Comparison of ENCODE assay signal across 32 cellular contexts in the genomic region with DNA sequence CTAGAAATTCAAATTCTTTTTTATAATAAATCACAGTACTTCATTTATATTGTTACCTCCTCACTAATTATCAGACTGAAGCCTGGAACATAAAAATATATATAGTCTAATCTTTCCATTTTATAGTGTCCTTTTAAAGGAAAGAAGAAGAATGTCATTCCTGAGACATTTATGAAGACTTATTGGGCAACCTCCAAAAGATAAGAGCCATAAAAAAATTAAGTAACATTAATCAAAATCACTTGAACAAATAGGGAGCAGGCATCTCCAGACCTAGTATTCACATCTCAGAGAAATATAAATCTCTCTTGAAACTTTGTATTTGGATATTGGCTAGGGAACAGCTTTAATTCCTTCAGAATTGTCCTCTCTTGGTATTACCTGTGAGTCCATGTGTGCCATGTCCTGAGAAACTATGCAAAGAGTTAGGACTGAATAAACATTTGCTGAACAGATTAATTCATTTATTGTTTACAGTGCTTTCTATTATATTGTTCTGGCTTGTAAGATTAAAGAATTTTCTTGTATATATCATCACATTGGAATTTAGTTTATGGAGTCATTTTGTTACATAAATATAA.
"Had no signal": no experiment of that assay in that cellular context is flagged by ENCODE, and none has a peak within 500 bp of the region (broad histone marks: within the 10 kb centered on the region; RNA-seq: fewer than 3 reads in every experiment).

No MANE protein-coding gene starts in this region.

- H3K9me3 ChIP-seq: ascending aorta had no signal

- H3K27me3 ChIP-seq: ascending aorta, cardiac muscle cell had no signal

- H3K27ac ChIP-seq: ascending aorta, cardiac muscle cell, WERI-Rb-1 had no signal

- H3K4me1 ChIP-seq: ascending aorta had no signal

- FAIRE-seq: bronchial epithelial cell, TTC549 had no signal

- H3K4me3 ChIP-seq: ascending aorta, cardiac muscle cell had no signal

- H3K36me3 ChIP-seq: ascending aorta, cardiac muscle cell, WERI-Rb-1 had no signal

- DNase-seq: activated CD4-positive, alpha-beta memory T cell treated with anti-CD3 and anti-CD28 coated beads, Interleukin-2, amount 10 ng/mL, durations not matched to agents 7 days and 5 days; activated CD4-positive, alpha-beta T cell treated with anti-CD3 and anti-CD28 coated beads for 1 hour; activated CD4-positive, alpha-beta T cell treated with anti-CD3 and anti-CD28 coated beads for 36 hours; activated CD4-positive, alpha-beta T cell treated with anti-CD3 and anti-CD28 coated beads for 48 hours; activated CD4-positive, alpha-beta T cell treated with anti-CD3 and anti-CD28 coated beads, Interleukin-2, amount 10 ng/mL, durations not matched to agents 7 days and 5 days; activated CD4-positive, alpha-beta T cell treated with anti-CD3 and anti-CD28 coated beads, Interleukin-2, amount 50 U/mL, for 48 hours; activated CD4-positive, CD25-positive, alpha-beta regulatory T cell; activated CD8-positive, alpha-beta memory T cell treated with anti-CD3 and anti-CD28 coated beads for 24 hours; activated CD8-positive, alpha-beta memory T cell treated with anti-CD3 and anti-CD28 coated beads, Interleukin-2, amount 10 ng/mL, durations not matched to agents 7 days and 5 days; activated CD8-positive, alpha-beta memory T cell treated with anti-CD3 and anti-CD28 coated beads, Interleukin-2, amount 50 U/mL, for 48 hours; activated CD8-positive, alpha-beta T cell treated with anti-CD3 and anti-CD28 coated beads, Interleukin-2, amount 10 ng/mL, durations not matched to agents 7 days and 5 days; activated effector memory CD4-positive, alpha-beta T cell treated with Interleukin-2 at 50 U/mL for 16 hours; activated gamma-delta T cell; activated naive CD4-positive, alpha-beta T cell treated with anti-CD3 and anti-CD28 coated beads, Interleukin-2, amount 10 ng/mL, durations not matched to agents 7 days and 5 days; activated naive CD4-positive, alpha-beta T cell treated with Interleukin-2 at 50 U/mL for 16 hours; activated naive CD8-positive, alpha-beta T cell treated with anti-CD3 and anti-CD28 coated beads, Interleukin-2, amount 10 ng/mL, durations not matched to agents 7 days and 5 days; activated naive CD8-positive, alpha-beta T cell treated with anti-CD3 and anti-CD28 coated beads, Interleukin-2, amount 50 U/mL, for 24 hours; activated T-cell treated with anti-CD3 and anti-CD28 coated beads, Interleukin-2, amount 50 U/mL, for 24 hours; activated T-cell treated with anti-CD3 and anti-CD28 coated beads, Interleukin-2, amount 50 U/mL, for 48 hours; amygdala; anterior cingulate cortex; caudate nucleus; cerebellar nuclear complex; T-helper 2 cell; T-helper 9 cell; WERI-Rb-1 had no signal

- ATAC-seq: activated CD4-positive, alpha-beta T cell treated with anti-CD3 and anti-CD28 coated beads for 36 hours; activated CD4-positive, CD25-positive, alpha-beta regulatory T cell treated with anti-CD3 and anti-CD28 coated beads, Interleukin-2, amount 50 U/mL, for 24 hours; activated CD8-positive, alpha-beta memory T cell treated with anti-CD3 and anti-CD28 coated beads, Interleukin-2, amount 10 ng/mL, durations not matched to agents 7 days and 5 days; activated CD8-positive, alpha-beta T cell treated with anti-CD3 and anti-CD28 coated beads, Interleukin-2, amount 10 ng/mL, durations not matched to agents 7 days and 5 days; activated naive CD8-positive, alpha-beta T cell treated with anti-CD3 and anti-CD28 coated beads, Interleukin-2, amount 50 U/mL, for 24 hours; WTC11 had no signal
